15 cellular contexts compared by ENCODE assay signal in genomic region chr5:26872337-26872736, GRCh38.
A peak's percentile ranks its signal among the peaks of the same experiment; 100 is the strongest.
DNase-seq lines count a peak whose midpoint lies in the region; ATAC-seq and TF ChIP-seq lines count a peak whose summit lies in the region.
"Had no signal": no experiment of that assay in that cellular context is flagged by ENCODE, and none has a peak within 500 bp of the region (broad histone marks: within the 10 kb centered on the region; RNA-seq: fewer than 3 reads in every experiment).

No MANE protein-coding gene starts in this region.

- H3K9me3 ChIP-seq in mammary epithelial cell (replicated peaks; ENCODE audit: insufficient read depth, low read length) (peaks cover 6% of the 10 kb centered on the region), RWPE2 (ENCODE audit: severe bottlenecking) (no peaks in the 10 kb centered on the region), mucosa of descending colon (peaks cover 35% of the 10 kb centered on the region)
- H3K9me3 ChIP-seq: BLaER1 had no signal

- H2AFZ ChIP-seq in mammary epithelial cell (ENCODE audit: low read depth, low read length) = no peak overlapping the region
- H2AFZ ChIP-seq: GM23248 had no signal

- H3K27ac Mint-ChIP-seq in MCF 10A (ENCODE audit: low read depth, unreplicated experiment) = no peak overlapping the region
- H3K27ac Mint-ChIP-seq: CD4-positive, CD25-positive, alpha-beta regulatory T cell had no signal

- H3K79me2 ChIP-seq in mammary epithelial cell (ENCODE audit: insufficient read depth, low read length) = no peaks in the 10 kb centered on the region

- H3K9ac ChIP-seq in mammary epithelial cell (ENCODE audit: insufficient read depth, low read length) = no peak overlapping the region
- H3K9ac ChIP-seq: BLaER1, GM23248 had no signal

- no peak overlapping the region for H3K27ac ChIP-seq in mammary epithelial cell (ENCODE audit: insufficient read depth, low read depth, low read length)
- peak overlapping the region; percentile 7 for H3K27ac ChIP-seq in RWPE2 (ENCODE audit: poor library complexity, severe bottlenecking)
- H3K27ac ChIP-seq: 22Rv1, BLaER1, GM23248 had no signal

- no peak overlapping the region for H3K4me3 ChIP-seq in mammary epithelial cell (replicated peaks in 1 of 3; ENCODE audit: insufficient read depth in 1 of 3, low read depth in 2 of 3, low read length in 3 of 3)
- no peak overlapping the region for H3K4me3 ChIP-seq in RWPE2 (ENCODE audit: severe bottlenecking)
- no peak overlapping the region for H3K4me3 ChIP-seq in mucosa of descending colon
- H3K4me3 ChIP-seq: BLaER1, GM23248 had no signal

- no peaks in the 10 kb centered on the region for H3K36me3 ChIP-seq in mammary epithelial cell (ENCODE audit: insufficient read depth, low read length)
- no peaks in the 10 kb centered on the region for H3K36me3 ChIP-seq in RWPE2 (ENCODE audit: low read depth)
- H3K36me3 ChIP-seq in mucosa of descending colon (ENCODE audit: low read depth) = no peaks in the 10 kb centered on the region
- H3K36me3 ChIP-seq: BLaER1 had no signal

- dilution Hi-C loops in mammary epithelial cell (cut with HindIII; ENCODE audit: low sequenced_read_pairs) = no loop called here

- H3K4me3 Mint-ChIP-seq in MCF 10A (ENCODE audit: unreplicated experiment) = no peak overlapping the region
- H3K4me3 Mint-ChIP-seq: CD4-positive, CD25-positive, alpha-beta regulatory T cell had no signal

- H3K4me2 ChIP-seq in mammary epithelial cell (ENCODE audit: insufficient read depth, low read depth, low read length) = no peak overlapping the region
- H3K4me2 ChIP-seq: BLaER1 had no signal

- ATAC-seq in RWPE2 (ENCODE audit: low read depth) (peak; percentile 93), GM21576 (IDR thresholded peaks at IDR 0.05; ENCODE audit: unreplicated experiment) (no peak), HG03025 (IDR thresholded peaks at IDR 0.05; ENCODE audit: low FRiP score, unreplicated experiment) (no peak), mucosa of descending colon (no peak), GM18867 (IDR thresholded peaks at IDR 0.05; ENCODE audit: unreplicated experiment) (no peak)
- ATAC-seq: HepG2 had no signal

- CTCF ChIA-PET in mammary epithelial cell (lab: Charles Lee; ENCODE audit: low non-redundant PET) = no interaction called here
- CTCF ChIA-PET in MCF 10A (lab: Yijun Ruan, JAX) = no interaction called here

- no peaks in the 10 kb centered on the region for H3K9me3 Mint-ChIP-seq in MCF 10A (ENCODE audit: unreplicated experiment)

- no peaks in the 10 kb centered on the region for H3K27me3 Mint-ChIP-seq in MCF 10A (ENCODE audit: insufficient read depth, unreplicated experiment)
- H3K27me3 Mint-ChIP-seq: CD4-positive, CD25-positive, alpha-beta regulatory T cell had no signal

- H3K36me3 Mint-ChIP-seq in MCF 10A (ENCODE audit: insufficient read depth, unreplicated experiment) = no peaks in the 10 kb centered on the region
- H3K36me3 Mint-ChIP-seq: CD4-positive, CD25-positive, alpha-beta regulatory T cell had no signal

- in situ Hi-C loops in mammary epithelial cell (cut with MboI; ENCODE audit: low sequenced_read_pairs in 2 of 2) = no loop called here

- POLR2A ChIA-PET in MCF 10A (lab: Yijun Ruan, JAX) = no interaction called here

- TF ChIP-seq CTCF in mammary epithelial cell (conservative IDR thresholded peaks at IDR 0.05 in 1 of 2, IDR thresholded peaks at IDR 0.05 in 1 of 2; ENCODE audit: extremely low read depth in 1 of 2, insufficient read depth in 1 of 2, low read depth in 1 of 2, low read length in 2 of 2) (no peak), MCF 10A (IDR thresholded peaks at IDR 0.05; ENCODE audit: unreplicated experiment) (no peak), RWPE2 (IDR thresholded peaks at IDR 0.05; ENCODE audit: poor library complexity, severe bottlenecking) (no peak), mucosa of descending colon (IDR thresholded peaks at IDR 0.05) (no peak)

- H3K4me1 Mint-ChIP-seq in MCF 10A (ENCODE audit: insufficient read depth, unreplicated experiment) = no peaks in the 10 kb centered on the region
- H3K4me1 Mint-ChIP-seq: CD4-positive, CD25-positive, alpha-beta regulatory T cell had no signal

- H3K27me3 ChIP-seq in mammary epithelial cell (ENCODE audit: insufficient read depth, low read length) (no peaks in the 10 kb centered on the region), RWPE2 (ENCODE audit: insufficient read depth, poor library complexity, severe bottlenecking) (no peaks in the 10 kb centered on the region)
- H3K27me3 ChIP-seq: BLaER1 had no signal

- H4K20me1 ChIP-seq in mammary epithelial cell (ENCODE audit: insufficient read depth, low read length) = no peaks in the 10 kb centered on the region
- H4K20me1 ChIP-seq: BLaER1 had no signal

- DNase-seq in mammary epithelial cell = peak; percentile 0
- no peak for DNase-seq in MCF 10A (ENCODE audit: unreplicated experiment)
- DNase-seq in M059J (ENCODE audit: low read depth) = peak; percentile 21
- DNase-seq in RWPE2 (ENCODE audit: low spot score) = no peak
- DNase-seq in mucosa of descending colon = no peak
- DNase-seq: AML-193; CD4-positive, CD25-positive, alpha-beta regulatory T cell; DMS53; GM23248 had no signal

- BruUV-seq in mammary epithelial cell (replicated peaks; lab: Mats Ljungman, UMichigan) (no TSS peak), MCF 10A (replicated peaks; lab: Mats Ljungman, UMichigan) (no TSS peak)

- 29% methylated on average over 3 of the region's 3 CpGs for WGBS in mammary epithelial cell (ENCODE audit: low coverage, missing lambda C conversion rate)

- intact Hi-C loops in mammary epithelial cell (cut with micrococcal nuclease) (no loop called here), MCF 10A (cut with micrococcal nuclease) (no loop called here), mucosa of descending colon (cut with DNase I, micrococcal nuclease) (no loop called here)

- no peaks in the 10 kb centered on the region for H3K4me1 ChIP-seq in mammary epithelial cell (ENCODE audit: insufficient read depth, low read length)
- H3K4me1 ChIP-seq in RWPE2 (ENCODE audit: insufficient read depth, poor library complexity, severe bottlenecking) = peaks cover 11% of the 10 kb centered on the region
- H3K4me1 ChIP-seq in mucosa of descending colon (ENCODE audit: low read depth) = no peaks in the 10 kb centered on the region
- H3K4me1 ChIP-seq: BLaER1 had no signal

Comparison
In these comparisons a context has a peak if more than half of its experiments do, and no peak if none do; other contexts are left out.
1. DNase-seq: peak in mammary epithelial cell (single experiment) and M059J (single experiment); none in MCF 10A (single experiment), RWPE2 (single experiment) and mucosa of descending colon (0 of 3).